ENCODE assay signal across 21 cellular contexts in the genomic region with DNA sequence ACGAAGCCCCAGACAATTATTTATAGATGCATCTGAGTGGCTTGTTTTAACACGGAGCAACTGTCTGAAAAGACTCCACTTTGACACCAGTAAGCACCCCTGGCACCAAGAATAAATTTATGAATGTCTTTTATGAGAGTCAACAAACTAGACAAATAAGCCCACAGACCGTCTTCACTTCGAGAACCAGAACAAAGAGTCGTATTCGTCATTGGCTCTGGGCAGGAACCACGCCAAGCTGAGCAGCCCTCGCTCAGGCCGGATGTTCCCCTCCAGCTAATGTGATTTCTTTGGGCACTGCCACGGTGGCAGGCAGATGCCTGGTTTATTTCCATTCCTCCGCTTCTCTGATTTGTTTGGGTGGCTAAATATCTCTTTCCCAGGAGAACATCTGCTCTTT.
A peak's percentile ranks its signal among the peaks of the same experiment; 100 is the strongest.
DNase-seq lines count a peak whose midpoint lies in the region; ATAC-seq, FAIRE-seq and TF ChIP-seq lines count a peak whose summit lies in the region.
"Had no signal": no experiment of that assay in that cellular context is flagged by ENCODE, and none has a peak within 500 bp of the region (broad histone marks: within the 10 kb centered on the region; RNA-seq: fewer than 3 reads in every experiment).

No MANE protein-coding gene starts in this region.

- peak overlapping the region; percentile 56 for H2AFZ ChIP-seq in astrocyte (ENCODE audit: low read depth, low read length)

- H4K20me1 ChIP-seq in astrocyte (ENCODE audit: insufficient read depth, low read length) = no peaks in the 10 kb centered on the region

- no peak overlapping the region for H3K9ac ChIP-seq in astrocyte (ENCODE audit: low read length)

- no peak overlapping the region for H3K4me2 ChIP-seq in astrocyte (ENCODE audit: low read length)

- H3K36me3 Mint-ChIP-seq in astrocyte (ENCODE audit: low read depth, unreplicated experiment) = no peaks in the 10 kb centered on the region
- H3K36me3 Mint-ChIP-seq: mesothelial cell of epicardium had no signal

- no peak for TF ChIP-seq CTCF in astrocyte (IDR thresholded peaks at IDR 0.05; ENCODE audit: insufficient read depth, low read depth, low read length)

- H3K4me3 Mint-ChIP-seq in astrocyte (ENCODE audit: unreplicated experiment) = no peak overlapping the region
- H3K4me3 Mint-ChIP-seq: activated T-helper 1 cell treated with anti-CD3 and anti-CD28 coated beads, Interleukin-12 subunit alpha, Interleukin-12 subunit beta, Interleukin-2, Interleukin-4 antibody, amounts not matched to agents 30 ng/mL and 10 ng/mL and 1 ng/mL, durations not matched to agents 14 hours and 24 hours and 36 hours; mesothelial cell of epicardium; stimulated activated naive B cell treated with anti-CD40 and anti-IgM and Interleukin-4, amounts not matched to agents 10 μg/mL and 1 μg/mL and 100 μg/mL, for 72 hours; WTC11 had no signal

- no peaks in the 10 kb centered on the region for H3K36me3 ChIP-seq in astrocyte (ENCODE audit: insufficient read depth, low read length)
- H3K36me3 ChIP-seq: neutrophil, Peyer's patch, vagina had no signal

- peaks cover 10% of the 10 kb centered on the region for H3K27me3 Mint-ChIP-seq in astrocyte (ENCODE audit: low read depth, unreplicated experiment)

- H3K4me3 ChIP-seq in astrocyte (ENCODE audit: insufficient read depth, low read depth, low read length) = no peak overlapping the region
- H3K4me3 ChIP-seq: K562, Peyer's patch, vagina had no signal

- H3K4me1 ChIP-seq in astrocyte (ENCODE audit: insufficient read depth, low read length) = no peaks in the 10 kb centered on the region
- H3K4me1 ChIP-seq: Peyer's patch had no signal

- H3K27ac Mint-ChIP-seq in astrocyte (ENCODE audit: unreplicated experiment) = no peak overlapping the region
- H3K27ac Mint-ChIP-seq: activated T-helper 1 cell treated with anti-CD3 and anti-CD28 coated beads, Interleukin-12 subunit alpha, Interleukin-12 subunit beta, Interleukin-2, Interleukin-4 antibody, amounts not matched to agents 30 ng/mL and 10 ng/mL and 1 ng/mL, durations not matched to agents 14 hours and 24 hours and 36 hours; mesothelial cell of epicardium; stimulated activated naive B cell treated with anti-CD40 and anti-IgM and Interleukin-4, amounts not matched to agents 10 μg/mL and 1 μg/mL and 100 μg/mL, for 72 hours; WTC11 had no signal

- H3K9me3 ChIP-seq in astrocyte (ENCODE audit: insufficient read depth, low read depth, low read length) = peaks cover 13% of the 10 kb centered on the region
- H3K9me3 ChIP-seq: neutrophil, Peyer's patch, vagina had no signal

- H3K27me3 ChIP-seq in astrocyte (ENCODE audit: insufficient read depth, low read length) = no peaks in the 10 kb centered on the region
- H3K27me3 ChIP-seq: Peyer's patch, vagina had no signal

- FAIRE-seq in astrocyte (lab: Jason Lieb, UNC) = no peak
- FAIRE-seq: endothelial cell of umbilical vein, K562, keratinocyte had no signal

- no peaks in the 10 kb centered on the region for H3K79me2 ChIP-seq in astrocyte (ENCODE audit: insufficient read depth, low read length)

- peaks cover 31% of the 10 kb centered on the region for H3K9me3 Mint-ChIP-seq in astrocyte (ENCODE audit: unreplicated experiment)

- H3K4me1 Mint-ChIP-seq in astrocyte (ENCODE audit: low read depth, unreplicated experiment) = no peaks in the 10 kb centered on the region
- H3K4me1 Mint-ChIP-seq: mesothelial cell of epicardium; stimulated activated naive B cell treated with anti-CD40 and anti-IgM and Interleukin-4, amounts not matched to agents 10 μg/mL and 1 μg/mL and 100 μg/mL, for 72 hours; WTC11 had no signal

- no peak overlapping the region for H3K27ac ChIP-seq in astrocyte (ENCODE audit: low read depth, low read length)
- H3K27ac ChIP-seq: HL-60, neutrophil, vagina had no signal

- ATAC-seq in HG03460 (IDR thresholded peaks at IDR 0.05; ENCODE audit: unreplicated experiment) = no peak
- ATAC-seq: K562; stimulated activated naive B cell treated with anti-CD40 and anti-IgM and Interleukin-4, amounts not matched to agents 10 μg/mL and 1 μg/mL and 100 μg/mL, for 72 hours; WTC11 had no signal

- DNase-seq in AG08396 (ENCODE audit: low spot score) = peak; percentile 38
- DNase-seq in EL = peak; percentile 27
- DNase-seq in astrocyte (ENCODE audit: low read depth) = peak; percentile 28
- DNase-seq in midbrain (lab: John Stamatoyannopoulos, UW) = peak; percentile 40
- no peak for DNase-seq in cortex of kidney (lab: John Stamatoyannopoulos, UW)
- no peak for DNase-seq in NOMO-1 treated with DMSO at 0.1 percent for 48 hours (lab: John Stamatoyannopoulos, UW; ENCODE audit: unreplicated experiment)
- DNase-seq in ecto neural progenitor cell (ENCODE audit: low spot score) = no peak
- DNase-seq: NCI-H1417 treated with DMSO at 0.1 percent for 48 hours; NCI-H510A; Peyer's patch; stimulated activated naive B cell treated with anti-CD40 and anti-IgM and Interleukin-4, amounts not matched to agents 10 μg/mL and 1 μg/mL and 100 μg/mL, for 72 hours had no signal

Comparison
In these comparisons a context has a peak if more than half of its experiments do, and no peak if none do; other contexts are left out.
1. DNase-seq: peak in AG08396 (single experiment), EL (single experiment), astrocyte (single experiment) and midbrain (single experiment); none in cortex of kidney (single experiment), NOMO-1 treated with DMSO at 0.1 percent for 48 hours (single experiment) and ecto neural progenitor cell (single experiment).